11 cellular contexts compared by ENCODE assay signal in the genomic region with DNA sequence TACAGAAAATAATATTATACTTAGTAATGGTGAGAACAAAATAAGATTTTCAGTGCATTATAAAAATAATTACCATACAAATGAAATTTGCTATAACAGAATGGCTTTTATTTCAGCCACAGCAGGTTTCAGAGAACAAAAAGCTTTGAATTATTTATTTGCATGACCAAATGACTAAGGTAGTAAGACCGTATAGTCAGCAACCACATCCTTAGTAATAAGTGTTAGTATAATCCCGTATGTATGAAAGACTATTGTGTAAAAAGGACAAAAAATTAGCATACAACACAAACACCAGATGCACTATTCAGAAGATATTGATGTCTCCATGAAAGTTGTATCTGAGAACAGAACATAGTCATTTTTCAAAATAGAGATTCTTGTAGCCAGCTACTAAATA. TPM values are rescaled to one million over a fixed set of nuclear protein-coding genes. Genes with fewer than 3 reads are reported as not detected.
A peak's percentile ranks its signal among the peaks of the same experiment; 100 is the strongest.
DNase-seq lines count a peak whose midpoint lies in the region; ATAC-seq, FAIRE-seq and TF ChIP-seq lines count a peak whose summit lies in the region.
"Had no signal": no experiment of that assay in that cellular context is flagged by ENCODE, and none has a peak within 500 bp of the region (broad histone marks: within the 10 kb centered on the region; RNA-seq: fewer than 3 reads in every experiment).

No MANE protein-coding gene starts in this region.

- no peak for TF ChIP-seq POLR2A in A549 (IDR thresholded peaks at IDR 0.05; ENCODE audit: low read length)
- no peak for TF ChIP-seq POLR2A in GM18505 (IDR thresholded peaks at IDR 0.05; ENCODE audit: borderline replicate concordance, extremely low read depth, insufficient read depth, insufficient read length)
- TF ChIP-seq POLR2A in GM12892 (IDR thresholded peaks at IDR 0.05; ENCODE audit: low read depth, low read length) = no peak

- WGBS in A549 (ENCODE audit: missing lambda C conversion rate) = 3% methylated on average over 2 of the region's 2 CpGs

- POLR2A ChIA-PET in A549 (lab: Yijun Ruan, JAX) = interaction anchor here (1.1 kb wide), 1 partner anchor 8 kb away, joined by 3 read pairs; no protein-coding TSS in a partner anchor

- CTCF ChIA-PET in A549 (lab: Yijun Ruan, JAX) = interaction anchor here (1.3 kb wide), 1 partner anchor 146 kb away, joined by 6 read pairs; no protein-coding TSS in a partner anchor

- TF ChIP-seq CTCF in A549 (IDR thresholded peaks at IDR 0.05) = no peak
- no peak for TF ChIP-seq CTCF in choroid plexus epithelial cell (conservative IDR thresholded peaks at IDR 0.05; ENCODE audit: low read depth, low read length)

- H3K4me3 ChIP-seq in A549 = peak overlapping the region; percentile 25; the same call in 1 of the 3 replicates
- no peak overlapping the region for H3K4me3 ChIP-seq in choroid plexus epithelial cell (ENCODE audit: low read depth, low read length)
- H3K4me3 ChIP-seq: pancreas had no signal

- peaks cover 84% of the 10 kb centered on the region for H3K4me1 ChIP-seq in A549

- ATAC-seq in A549 (no peak), GM19438 (IDR thresholded peaks at IDR 0.05; ENCODE audit: low read depth, unreplicated experiment) (peak; percentile 35), HG03342 (IDR thresholded peaks at IDR 0.05; ENCODE audit: unreplicated experiment) (peak; percentile 46), GM18505 (IDR thresholded peaks at IDR 0.05; ENCODE audit: unreplicated experiment) (no peak)
- ATAC-seq: pancreas had no signal

- FAIRE-seq in A549 (lab: Jason Lieb, UNC) (peak; percentile 84), GM12892 (lab: Jason Lieb, UNC) (no peak)

- H3K4me2 ChIP-seq in A549 = peak overlapping the region; percentile 92

- H3K9me3 ChIP-seq in A549 = no peaks in the 10 kb centered on the region
- H3K9me3 ChIP-seq: pancreas had no signal

- H3K27ac ChIP-seq in A549 = peak overlapping the region; percentile 72 to 92; a peak in 5 of 6 replicates
- H3K27ac ChIP-seq: C4-2B had no signal

- no peak for TF ChIP-seq RAD21 in A549 (conservative IDR thresholded peaks at IDR 0.05 in 1 of 2, IDR thresholded peaks at IDR 0.05 in 1 of 2)

- no peak for TF ChIP-seq EP300 in A549 (IDR thresholded peaks at IDR 0.05)

- no peak for DNase-seq in A549 (ENCODE audit: low read depth in 1 of 2, low spot score in 1 of 2)
- peak; percentile 52 for DNase-seq in choroid plexus epithelial cell (ENCODE audit: low read depth)
- DNase-seq in globus pallidus (ENCODE audit: low spot score) = no peak
- no peak for DNase-seq in NCI-H2107 treated with DMSO at 0.1 percent for 48 hours (lab: John Stamatoyannopoulos, UW; ENCODE audit: unreplicated experiment)
- DNase-seq in GM12892 (ENCODE audit: insufficient read length) = no peak
- DNase-seq: MM.1S, pancreas had no signal

TF ChIP-seq in A549, 52 proteins besides CTCF, POLR2A, EP300 and RAD21:
- TF ChIP-seq JUNB (IDR thresholded peaks at IDR 0.05) = 0 out of 2 replicates have a peak, but pooled peaks have one; percentile 36
- TF ChIP-seq, protein P1, sequence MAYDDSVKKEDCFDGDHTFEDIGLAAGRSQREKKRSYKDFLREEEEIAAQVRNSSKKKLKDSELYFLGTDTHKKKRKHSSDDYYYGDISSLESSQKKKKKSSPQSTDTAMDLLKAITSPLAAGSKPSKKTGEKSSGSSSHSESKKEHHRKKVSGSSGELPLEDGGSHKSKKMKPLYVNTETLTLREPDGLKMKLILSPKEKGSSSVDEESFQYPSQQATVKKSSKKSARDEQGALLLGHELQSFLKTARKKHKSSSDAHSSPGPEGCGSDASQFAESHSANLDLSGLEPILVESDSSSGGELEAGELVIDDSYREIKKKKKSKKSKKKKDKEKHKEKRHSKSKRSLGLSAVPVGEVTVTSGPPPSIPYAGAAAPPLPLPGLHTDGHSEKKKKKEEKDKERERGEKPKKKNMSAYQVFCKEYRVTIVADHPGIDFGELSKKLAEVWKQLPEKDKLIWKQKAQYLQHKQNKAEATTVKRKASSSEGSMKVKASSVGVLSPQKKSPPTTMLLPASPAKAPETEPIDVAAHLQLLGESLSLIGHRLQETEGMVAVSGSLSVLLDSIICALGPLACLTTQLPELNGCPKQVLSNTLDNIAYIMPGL (CRISPR knock-in tag; IDR thresholded peaks at IDR 0.05; ENCODE audit: borderline replicate concordance) = no peak

RNA-seq across cellular contexts. Expression of a gene that starts 12.2 kb away (rescaled TPM):
- polyA plus RNA-seq in A549 (2011; rRNA removed) (76.1 and 76.7 TPM in 2 replicates), A549 (2017; fragmentation: RNase III; extraction: RNeasy Plus Mini Kit Qiagen cat#74134 plus additional on column Dnase treatment) (24.7 to 27.4 TPM (median 27.3 TPM) in 3 replicates)
- polyA plus RNA-seq in A549 (2012; cell fraction: cytosol; rRNA removed) = 10.0 and 11.2 TPM in 2 replicates
- polyA plus RNA-seq in A549 (2012; cell fraction: nucleus; rRNA removed) = 4.0 and 4.3 TPM in 2 replicates
- polyA minus RNA-seq in A549 (2011; rRNA and poly(A)+ RNA removed) = 90.9 and 93.1 TPM in 2 replicates
- polyA plus RNA-seq in GM12892 (2012; ENCODE audit: missing spikeins) = 7.2 TPM

Comparison
In these comparisons a context has a peak if more than half of its experiments do, and no peak if none do; other contexts are left out.
1. ATAC-seq: peak in GM19438 (single experiment) and HG03342 (single experiment); none in A549 (0 of 2) and GM18505 (single experiment).